ENCODE assay signal across 20 cellular contexts in the genomic region with DNA sequence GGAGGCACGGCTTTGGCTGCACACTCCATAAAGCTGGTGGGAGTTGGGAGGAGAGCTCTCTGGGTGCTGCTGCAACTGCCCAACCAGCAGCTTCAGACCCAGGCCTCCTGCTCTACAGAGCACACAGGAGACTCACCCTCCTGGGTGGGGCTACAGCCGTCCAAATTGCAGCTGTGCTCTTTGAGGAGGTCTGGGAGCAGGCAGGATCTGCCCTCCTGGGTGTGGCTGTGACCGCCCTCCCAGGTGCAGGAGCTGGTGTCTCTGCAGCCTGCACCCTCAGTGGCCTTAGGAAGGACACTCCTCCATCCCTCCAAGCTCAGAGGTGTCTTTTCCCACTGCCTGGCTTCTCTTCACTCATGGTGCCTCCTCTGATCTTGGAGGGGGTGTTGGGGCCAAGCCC. TPM values are rescaled to one million over a fixed set of nuclear protein-coding genes. Genes with fewer than 3 reads are reported as not detected.
DNase-seq lines count a peak whose midpoint lies in the region; ATAC-seq and TF ChIP-seq lines count a peak whose summit lies in the region.
"Had no signal": no experiment of that assay in that cellular context is flagged by ENCODE, and none has a peak within 500 bp of the region (broad histone marks: within the 10 kb centered on the region; RNA-seq: fewer than 3 reads in every experiment).

No MANE protein-coding gene starts in this region.

- H3K4me3 ChIP-seq in HCT116 (replicated peaks in 1 of 2; ENCODE audit: low read depth in 1 of 2, low read length in 2 of 2) (no peak overlapping the region), iPS DF 6.9 (ENCODE audit: low read length) (no peak overlapping the region), trophoblast cell (ENCODE audit: low read depth, low read length) (no peak overlapping the region), sigmoid colon (no peak overlapping the region)
- H3K4me3 ChIP-seq: GM12878 had no signal

- H3K27me3 Mint-ChIP-seq in WTC11 (ENCODE audit: low read depth) (peaks cover 5% of the 10 kb centered on the region; the same call in 1 of the 2 replicates), HFFc6 (ENCODE audit: insufficient read depth) (peaks cover 13% of the 10 kb centered on the region)
- peaks cover 22% of the 10 kb centered on the region for H3K27me3 Mint-ChIP-seq in stimulated activated memory B cell treated with anti-CD40 and anti-IgM and Interleukin-4, amounts not matched to agents 10 μg/mL and 1 μg/mL and 100 μg/mL, for 72 hours

- no peak overlapping the region for H3K14ac ChIP-seq in trophoblast cell (ENCODE audit: low read length)

- H3K4me1 ChIP-seq in HCT116 (ENCODE audit: control insufficient read depth in 1 of 2, insufficient read depth in 2 of 2, low read length in 2 of 2) (peaks cover 4 to 26% of the 10 kb centered on the region in 2 experiments; a peak in 3 of 4 replicates), iPS DF 6.9 (ENCODE audit: control insufficient read depth, insufficient read depth, low read length) (peaks cover 2% of the 10 kb centered on the region; the same call in 1 of the 2 replicates), trophoblast cell (ENCODE audit: control insufficient read depth in 1 of 2, insufficient read depth in 2 of 2, low read length in 2 of 2) (no peaks in the 10 kb centered on the region), sigmoid colon (no peaks in the 10 kb centered on the region)

- intact Hi-C loops in HCT116 (cut with micrococcal nuclease) = no loop called here
- intact Hi-C loops in sigmoid colon (cut with DNase I) = no loop called here

- H3K36me3 Mint-ChIP-seq in WTC11 (peaks cover 23% of the 10 kb centered on the region), HFFc6 (ENCODE audit: low read depth) (peaks cover 13% of the 10 kb centered on the region)
- H3K36me3 Mint-ChIP-seq in stimulated activated memory B cell treated with anti-CD40 and anti-IgM and Interleukin-4, amounts not matched to agents 10 μg/mL and 1 μg/mL and 100 μg/mL, for 72 hours = peaks cover 12% of the 10 kb centered on the region

- no peak overlapping the region for H2BK120ac ChIP-seq in trophoblast cell (ENCODE audit: insufficient read depth, low read length, poor library complexity)

- no CpG with 5 or more reads among the region's 3 CpGs for WGBS in iPS DF 6.9 (ENCODE audit: insufficient coverage, insufficient read length)
- no CpG with 5 or more reads among the region's 3 CpGs for WGBS in trophoblast cell (ENCODE audit: extremely low coverage, insufficient coverage, insufficient read length)
- 61 to 84% methylated on average over 3 of the region's 3 CpGs for WGBS in sigmoid colon, 2 donors

- H4K20me1 ChIP-seq in HCT116 (ENCODE audit: insufficient read depth) = no peaks in the 10 kb centered on the region
- H4K20me1 ChIP-seq: BLaER1 treated with 17β-estradiol and CSF1 and Interleukin-3, amounts not matched to agents 10 nM and 100 nM had no signal

- no peak overlapping the region for H4K12ac ChIP-seq in trophoblast cell (ENCODE audit: low read depth, low read length)

- no peak for TF ChIP-seq RAD21 in HCT116 (IDR thresholded peaks at IDR 0.05; ENCODE audit: low read depth)

- no peak overlapping the region for H2AK5ac ChIP-seq in trophoblast cell (ENCODE audit: low read length)

- no peaks in the 10 kb centered on the region for H3K79me1 ChIP-seq in trophoblast cell (ENCODE audit: low read length)

- no peak overlapping the region for H3K18ac ChIP-seq in trophoblast cell (ENCODE audit: low read length)

- H3K27ac Mint-ChIP-seq in WTC11 (peak overlapping the region; percentile 98), HFFc6 (no peak overlapping the region)
- H3K27ac Mint-ChIP-seq in stimulated activated memory B cell treated with anti-CD40 and anti-IgM and Interleukin-4, amounts not matched to agents 10 μg/mL and 1 μg/mL and 100 μg/mL, for 72 hours = no peak overlapping the region
- H3K27ac Mint-ChIP-seq: CD4-positive, CD25-positive, alpha-beta regulatory T cell had no signal

- DNase-seq in HCT116 (ENCODE audit: low read depth, low spot score) (no peak), WTC11 (ENCODE audit: low spot score) (no peak), iPS DF 6.9 (ENCODE audit: low read depth, low spot score) (no peak), trophoblast cell (no peak), GF-D8 (lab: John Stamatoyannopoulos, UW) (no peak), HFFc6 (no peak), sigmoid colon (no peak)
- DNase-seq: ACHN; Calu3; CD4-positive, CD25-positive, alpha-beta regulatory T cell; DMS 273 treated with DMSO at 0.1 percent for 48 hours; GOT3; HCEC 1CT had no signal

- H3K9me3 ChIP-seq in HCT116 (ENCODE audit: control insufficient read depth in 1 of 2, insufficient read depth in 1 of 2, low read depth in 1 of 2, low read length in 2 of 2) (peaks cover 8 to 12% of the 10 kb centered on the region in 2 experiments; a peak in 2 of 4 replicates), iPS DF 6.9 (ENCODE audit: control insufficient read depth, insufficient read depth, low read length) (no peaks in the 10 kb centered on the region), trophoblast cell (ENCODE audit: insufficient read depth, low read depth, low read length) (peaks cover 2% of the 10 kb centered on the region), sigmoid colon (peaks cover 0 to 9% (median 5%) of the 10 kb centered on the region in 4 donors)

- H2AFZ ChIP-seq in HCT116 (ENCODE audit: low read depth, low read length, poor library complexity, severe bottlenecking) = no peak overlapping the region
- no peak overlapping the region for H2AFZ ChIP-seq in trophoblast cell (ENCODE audit: insufficient read depth, low read length, poor library complexity)

- ATAC-seq in HCT116 = peak; percentile 77
- peak; percentile 6 for ATAC-seq in WTC11
- ATAC-seq in stimulated activated memory B cell treated with anti-CD40 and anti-IgM and Interleukin-4, amounts not matched to agents 10 μg/mL and 1 μg/mL and 100 μg/mL, for 72 hours = no peak
- ATAC-seq: GM12878, HepG2 had no signal

- no peak overlapping the region for H3K9ac ChIP-seq in HCT116 (ENCODE audit: low read length)
- H3K9ac ChIP-seq in trophoblast cell (ENCODE audit: low read length) = no peak overlapping the region
- H3K9ac ChIP-seq: BLaER1 treated with 17β-estradiol and CSF1 and Interleukin-3, amounts not matched to agents 10 nM and 100 nM had no signal

- no peaks in the 10 kb centered on the region for H3K9me2 ChIP-seq in HCT116 (ENCODE audit: insufficient read depth)

- H3K79me2 ChIP-seq in HCT116 (ENCODE audit: insufficient read depth, low read length) (no peaks in the 10 kb centered on the region), trophoblast cell (ENCODE audit: control insufficient read depth, insufficient read depth, low read length, poor library complexity) (no peaks in the 10 kb centered on the region)

- no peaks in the 10 kb centered on the region for H3K27me3 ChIP-seq in HCT116 (ENCODE audit: insufficient read depth, low read length)
- H3K27me3 ChIP-seq in iPS DF 6.9 (ENCODE audit: control insufficient read depth, insufficient read depth, low read length) = no peaks in the 10 kb centered on the region
- no peaks in the 10 kb centered on the region for H3K27me3 ChIP-seq in trophoblast cell (ENCODE audit: insufficient read depth, low read length)
- no peaks in the 10 kb centered on the region for H3K27me3 ChIP-seq in sigmoid colon

- no peak overlapping the region for H2BK12ac ChIP-seq in trophoblast cell (ENCODE audit: low read length)

- H3K4ac ChIP-seq in trophoblast cell (ENCODE audit: low read depth, low read length) = no peak overlapping the region

- no peak overlapping the region for H4K91ac ChIP-seq in trophoblast cell (ENCODE audit: low read depth, low read length)

- H2BK5ac ChIP-seq in trophoblast cell (ENCODE audit: low read depth, low read length, poor library complexity) = no peak overlapping the region

- H3K9me3 Mint-ChIP-seq in WTC11 (peaks cover 23% of the 10 kb centered on the region), HFFc6 (peaks cover 23% of the 10 kb centered on the region)
- peaks cover 19% of the 10 kb centered on the region for H3K9me3 Mint-ChIP-seq in stimulated activated memory B cell treated with anti-CD40 and anti-IgM and Interleukin-4, amounts not matched to agents 10 μg/mL and 1 μg/mL and 100 μg/mL, for 72 hours

- H3K4me1 Mint-ChIP-seq in WTC11 = peaks cover 54% of the 10 kb centered on the region
- H3K4me1 Mint-ChIP-seq in HFFc6 (ENCODE audit: low read depth) = no peaks in the 10 kb centered on the region
- H3K4me1 Mint-ChIP-seq in stimulated activated memory B cell treated with anti-CD40 and anti-IgM and Interleukin-4, amounts not matched to agents 10 μg/mL and 1 μg/mL and 100 μg/mL, for 72 hours = no peaks in the 10 kb centered on the region

- TF ChIP-seq POLR2A in HCT116 (IDR thresholded peaks at IDR 0.05; ENCODE audit: borderline replicate concordance, extremely low read depth, insufficient read depth, insufficient read length) = no peak
- TF ChIP-seq POLR2A in sigmoid colon (IDR thresholded peaks at IDR 0.05) = no peak

- H3K4me2 ChIP-seq in HCT116 (ENCODE audit: low read length) (peak overlapping the region; percentile 33; the same call in 1 of the 2 replicates), trophoblast cell (ENCODE audit: low read length) (no peak overlapping the region)

- CTCF ChIA-PET in HCT116 (lab: Charles Lee) (no interaction called here), WTC11 (lab: Charles Lee) (interaction anchor here (0.9 to 3.7 kb wide), 3 partner anchors 64 to 265 kb away, joined by 3 to 28 read pairs (median 10); no protein-coding TSS in a partner anchor)

- no TSS peak for BruUV-seq in HCT116 (replicated peaks; lab: Mats Ljungman, UMichigan)

- TF ChIP-seq CTCF in HCT116 (IDR thresholded peaks at IDR 0.05 in 2 of 3, conservative IDR thresholded peaks at IDR 0.05 in 1 of 3; ENCODE audit: borderline replicate concordance in 1 of 3, insufficient read depth in 1 of 3, low read depth in 2 of 3, low read length in 2 of 3) (no peak), WTC11 (IDR thresholded peaks at IDR 0.05) (no peak), HFFc6 (IDR thresholded peaks at IDR 0.05) (no peak), sigmoid colon (IDR thresholded peaks at IDR 0.05) (no peak)

- H4K8ac ChIP-seq in trophoblast cell (ENCODE audit: low read depth, low read length) = no peak overlapping the region

- H3K4me3 Mint-ChIP-seq in WTC11 (no peak overlapping the region), HFFc6 (no peak overlapping the region)
- H3K4me3 Mint-ChIP-seq in stimulated activated memory B cell treated with anti-CD40 and anti-IgM and Interleukin-4, amounts not matched to agents 10 μg/mL and 1 μg/mL and 100 μg/mL, for 72 hours = no peak overlapping the region
- H3K4me3 Mint-ChIP-seq: CD4-positive, CD25-positive, alpha-beta regulatory T cell had no signal

- H3K27ac ChIP-seq in HCT116 (ENCODE audit: low read depth, low read length) (no peak overlapping the region), iPS DF 6.9 (ENCODE audit: low read length) (peak overlapping the region; percentile 38), trophoblast cell (ENCODE audit: low read depth, low read length) (no peak overlapping the region), sigmoid colon (no peak overlapping the region)
- H3K27ac ChIP-seq: BLaER1 treated with 17β-estradiol and CSF1 and Interleukin-3, amounts not matched to agents 10 nM and 100 nM had no signal

- TF ChIP-seq EP300 in sigmoid colon (IDR thresholded peaks at IDR 0.05) = no peak

- H3K36me3 ChIP-seq in HCT116 (ENCODE audit: control insufficient read depth in 1 of 2, insufficient read depth in 2 of 2, low read length in 2 of 2) = no peaks in the 10 kb centered on the region
- H3K36me3 ChIP-seq in iPS DF 6.9 (ENCODE audit: control insufficient read depth, insufficient read depth, low read length) = no peaks in the 10 kb centered on the region
- no peaks in the 10 kb centered on the region for H3K36me3 ChIP-seq in trophoblast cell (ENCODE audit: control insufficient read depth in 1 of 2, insufficient read depth in 2 of 2, low read length in 2 of 2)
- H3K36me3 ChIP-seq in sigmoid colon = no peaks in the 10 kb centered on the region

- RAD21 ChIA-PET in HCT116 (lab: Charles Lee; ENCODE audit: low non-redundant PET in 1 of 2, low total read pairs in 2 of 2, uncharacterized antibody in 2 of 2, unreplicated experiment in 2 of 2) = no interaction called here

- peak overlapping the region; percentile 61 for H3K23ac ChIP-seq in trophoblast cell (ENCODE audit: low read length)

- POLR2A ChIA-PET in HCT116 (lab: Charles Lee) = no interaction called here
- POLR2A ChIA-PET in WTC11 (lab: Charles Lee) = no interaction called here

RNA-seq across cellular contexts. Expression of gene PRF1, which starts 20.0 kb away (rescaled TPM):
- total RNA-seq in HCT116 (2021; ENCODE audit: unreplicated experiment) (6.4 TPM), WTC11 (2021) (0.11 to 0.18 TPM (median 0.16 TPM) in 3 replicates), sigmoid colon (1 to 10 TPM in 2 of 4 donors, under 1 TPM in 2; 0.16 to 2.8 (median 1.0) TPM)
- polyA plus RNA-seq in HCT116 (2012) = 10.7 and 11.9 TPM in 2 replicates
- polyA plus RNA-seq in trophoblast cell (2013) = not detected in 2 replicates
- not detected for total RNA-seq in HFFc6 (2021; fragmentation: NEBNext Ultra II Directional; extraction: Animal tissue kit (Norgen Biotek cat#: 25700))
- 1 to 10 TPM in 2 of 3 donors, not detected in 1; 1.6 to 5.0 TPM for polyA plus RNA-seq in sigmoid colon
- total RNA-seq: A172, Calu3, Daoy, HT-29 had no signal

RNA-seq across cellular contexts. Expression of gene ADAMTS14, which starts 49.8 kb away (rescaled TPM):
- total RNA-seq in HCT116 (2021; ENCODE audit: unreplicated experiment) = 13.2 TPM
- 14.3 and 15.5 TPM in 2 replicates for polyA plus RNA-seq in HCT116 (2012)
- total RNA-seq in WTC11 (2021) = 2.1 to 2.4 TPM (median 2.1 TPM) in 3 replicates
- polyA plus RNA-seq in trophoblast cell (2013) = 0.01 TPM in 2 replicates
- total RNA-seq in HFFc6 (2021; fragmentation: NEBNext Ultra II Directional; extraction: Animal tissue kit (Norgen Biotek cat#: 25700)) = under 1 TPM in 4 of 6 experiments, not detected in 2; 0.03 to 0.09 (median 0.05) TPM
- total RNA-seq in sigmoid colon = 1 to 10 TPM in 1 of 4 donors, under 1 TPM in 2, not detected in 1; under 0.01 to 1.1 (median 0.41) TPM
- polyA plus RNA-seq in sigmoid colon = under 1 TPM; 0.23 to 0.99 (median 0.60) TPM
- total RNA-seq: A172; CD4-positive, CD25-positive, alpha-beta regulatory T cell; GM12878 had no signal
- polyA plus RNA-seq: CD4-positive, CD25-positive, alpha-beta regulatory T cell had no signal
